31 cellular contexts compared by ENCODE assay signal in the genomic region with DNA sequence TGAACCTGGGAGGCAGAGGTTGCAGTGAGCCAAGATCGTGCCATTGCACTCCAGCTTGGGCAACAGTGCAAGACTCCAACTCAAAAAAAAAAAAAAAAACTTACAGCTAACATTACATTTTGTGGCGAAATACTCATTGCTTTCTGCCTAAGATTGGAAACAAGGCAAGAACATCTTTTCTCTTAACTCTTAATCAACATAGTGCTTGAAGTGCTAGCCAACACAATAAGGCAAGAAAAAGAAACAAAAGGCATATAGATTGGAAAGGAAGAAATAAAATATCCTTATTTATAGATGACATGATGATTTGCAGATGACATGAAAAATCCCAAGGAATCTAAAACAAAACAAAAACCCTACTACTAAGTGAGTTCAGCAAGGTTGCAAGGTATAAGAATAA. TPM values are rescaled to one million over a fixed set of nuclear protein-coding genes. Genes with fewer than 3 reads are reported as not detected.
"Had no signal": no experiment of that assay in that cellular context is flagged by ENCODE, and none has a peak within 500 bp of the region (broad histone marks: within the 10 kb centered on the region; RNA-seq: fewer than 3 reads in every experiment).

No MANE protein-coding gene starts in this region.

- H3K27me3 Mint-ChIP-seq: dendritic cell treated with granulocyte-macrophage colony-stimulating factor and Interleukin-4, amounts not matched to agents 40 ng/mL and 50 ng/mL, for 4 days; effector memory CD8-positive, alpha-beta T cell; naive B cell had no signal

- H3K4me1 Mint-ChIP-seq: endodermal cell, mesothelial cell of epicardium, naive B cell had no signal

- H3K4me1 ChIP-seq: colonic mucosa, esophagus squamous epithelium, gastrocnemius medialis, heart right ventricle, left lung, lower lobe of right lung had no signal

- H3K36me3 Mint-ChIP-seq: naive B cell had no signal

- ATAC-seq: effector memory CD8-positive, alpha-beta T cell; esophagus mucosa; gastrocnemius medialis; heart right ventricle; left cardiac atrium; left lung; left ventricle myocardium superior; lower lobe of right lung; mucosa of descending colon had no signal

- H3K36me3 ChIP-seq: colonic mucosa, gastrocnemius medialis, heart right ventricle, left lung, lower lobe of right lung had no signal

- H3K9me3 ChIP-seq: colonic mucosa had no signal

- H3K27ac ChIP-seq: colonic mucosa, epithelial cell of prostate, esophagus squamous epithelium, gastrocnemius medialis, heart right ventricle, left lung, lower lobe of right lung had no signal

- H3K4me3 ChIP-seq: colonic mucosa, esophagus squamous epithelium, gastrocnemius medialis, heart right ventricle, left lung, lower lobe of right lung, mucosa of descending colon had no signal

- H3K27ac Mint-ChIP-seq: dendritic cell treated with granulocyte-macrophage colony-stimulating factor and Interleukin-4, amounts not matched to agents 40 ng/mL and 50 ng/mL, for 4 days; effector memory CD8-positive, alpha-beta T cell; endodermal cell; mesothelial cell of epicardium; naive B cell had no signal

- DNase-seq: colonic mucosa; cortex of kidney; effector CD8-positive, alpha-beta T cell; effector memory CD8-positive, alpha-beta T cell; endodermal cell; erythroblast; esophagus squamous epithelium; foreskin fibroblast; foreskin melanocyte; gastrocnemius medialis; glutamatergic neuron; head of caudate nucleus; heart right ventricle; hippocampal formation; left cardiac atrium; left lung; left ventricle myocardium superior; lower lobe of right lung; mesenchymal stem cell; mucosa of descending colon; naive B cell had no signal

- H3K4me3 Mint-ChIP-seq: dendritic cell treated with granulocyte-macrophage colony-stimulating factor and Interleukin-4, amounts not matched to agents 40 ng/mL and 50 ng/mL, for 4 days; effector memory CD8-positive, alpha-beta T cell; endodermal cell; mesothelial cell of epicardium; naive B cell had no signal

- H3K9me3 Mint-ChIP-seq: effector memory CD8-positive, alpha-beta T cell had no signal

- H3K27me3 ChIP-seq: colonic mucosa, esophagus squamous epithelium, gastrocnemius medialis, heart right ventricle, left lung had no signal

RNA-seq across cellular contexts. Expression of gene GJA9, which starts 24.6 kb away (rescaled TPM):
- total RNA-seq: dermis microvascular lymphatic vessel endothelial cell, endodermal cell, gastrocnemius medialis, glomerular endothelial cell, heart right ventricle, kidney epithelial cell, left cardiac atrium, left ventricle myocardium superior, lower lobe of right lung, lung microvascular endothelial cell, mesenteric fat pad, mesothelial cell of epicardium, myocyte had no signal

RNA-seq across cellular contexts. Expression of gene RHBDL2, which starts 35.6 kb away (rescaled TPM):
- total RNA-seq: endodermal cell, gastrocnemius medialis, kidney epithelial cell, left ventricle myocardium superior, lung microvascular endothelial cell, mesothelial cell of epicardium had no signal
